Comparison of ENCODE assay signal across 2 cellular contexts in genomic region chr3:177321819-177322218, GRCh38.
A peak's percentile ranks its signal among the peaks of the same experiment; 100 is the strongest.
TF ChIP-seq lines count a peak whose summit lies in the region.

No MANE protein-coding gene starts in this region.

TF ChIP-seq in GM12878, 131 proteins besides CTCF, POLR2A, EP300 and RAD21:
- TF ChIP-seq, protein P1, sequence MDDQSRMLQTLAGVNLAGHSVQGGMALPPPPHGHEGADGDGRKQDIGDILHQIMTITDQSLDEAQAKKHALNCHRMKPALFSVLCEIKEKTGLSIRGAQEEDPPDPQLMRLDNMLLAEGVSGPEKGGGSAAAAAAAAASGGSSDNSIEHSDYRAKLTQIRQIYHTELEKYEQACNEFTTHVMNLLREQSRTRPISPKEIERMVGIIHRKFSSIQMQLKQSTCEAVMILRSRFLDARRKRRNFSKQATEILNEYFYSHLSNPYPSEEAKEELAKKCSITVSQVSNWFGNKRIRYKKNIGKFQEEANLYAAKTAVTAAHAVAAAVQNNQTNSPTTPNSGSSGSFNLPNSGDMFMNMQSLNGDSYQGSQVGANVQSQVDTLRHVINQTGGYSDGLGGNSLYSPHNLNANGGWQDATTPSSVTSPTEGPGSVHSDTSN (IDR thresholded peaks at IDR 0.05; ENCODE audit: insufficient replicate concordance, low read depth, low read length) = no peak
- 0 out of 2 replicates have a peak, but pooled peaks have one; percentile 4 for TF ChIP-seq SPI1 (IDR thresholded peaks at IDR 0.05; ENCODE audit: borderline replicate concordance, insufficient read depth, low read depth, low read length)

TF ChIP-seq in neural cell, 6 proteins besides CTCF, POLR2A, EP300 and RAD21 (continued from another document):
- TF ChIP-seq TAF1 (IDR thresholded peaks at IDR 0.05; ENCODE audit: low read depth) (no peak), SMC3 (conservative IDR thresholded peaks at IDR 0.05; ENCODE audit: poor library complexity) (no peak), EZH2 (IDR thresholded peaks at IDR 0.05; ENCODE audit: borderline replicate concordance, insufficient read depth, low read length, poor library complexity, severe bottlenecking) (no peak), MXI1 (conservative IDR thresholded peaks at IDR 0.05; ENCODE audit: poor library complexity, severe bottlenecking) (no peak)
- TF ChIP-seq, protein P2, sequence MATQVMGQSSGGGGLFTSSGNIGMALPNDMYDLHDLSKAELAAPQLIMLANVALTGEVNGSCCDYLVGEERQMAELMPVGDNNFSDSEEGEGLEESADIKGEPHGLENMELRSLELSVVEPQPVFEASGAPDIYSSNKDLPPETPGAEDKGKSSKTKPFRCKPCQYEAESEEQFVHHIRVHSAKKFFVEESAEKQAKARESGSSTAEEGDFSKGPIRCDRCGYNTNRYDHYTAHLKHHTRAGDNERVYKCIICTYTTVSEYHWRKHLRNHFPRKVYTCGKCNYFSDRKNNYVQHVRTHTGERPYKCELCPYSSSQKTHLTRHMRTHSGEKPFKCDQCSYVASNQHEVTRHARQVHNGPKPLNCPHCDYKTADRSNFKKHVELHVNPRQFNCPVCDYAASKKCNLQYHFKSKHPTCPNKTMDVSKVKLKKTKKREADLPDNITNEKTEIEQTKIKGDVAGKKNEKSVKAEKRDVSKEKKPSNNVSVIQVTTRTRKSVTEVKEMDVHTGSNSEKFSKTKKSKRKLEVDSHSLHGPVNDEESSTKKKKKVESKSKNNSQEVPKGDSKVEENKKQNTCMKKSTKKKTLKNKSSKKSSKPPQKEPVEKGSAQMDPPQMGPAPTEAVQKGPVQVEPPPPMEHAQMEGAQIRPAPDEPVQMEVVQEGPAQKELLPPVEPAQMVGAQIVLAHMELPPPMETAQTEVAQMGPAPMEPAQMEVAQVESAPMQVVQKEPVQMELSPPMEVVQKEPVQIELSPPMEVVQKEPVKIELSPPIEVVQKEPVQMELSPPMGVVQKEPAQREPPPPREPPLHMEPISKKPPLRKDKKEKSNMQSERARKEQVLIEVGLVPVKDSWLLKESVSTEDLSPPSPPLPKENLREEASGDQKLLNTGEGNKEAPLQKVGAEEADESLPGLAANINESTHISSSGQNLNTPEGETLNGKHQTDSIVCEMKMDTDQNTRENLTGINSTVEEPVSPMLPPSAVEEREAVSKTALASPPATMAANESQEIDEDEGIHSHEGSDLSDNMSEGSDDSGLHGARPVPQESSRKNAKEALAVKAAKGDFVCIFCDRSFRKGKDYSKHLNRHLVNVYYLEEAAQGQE (IDR thresholded peaks at IDR 0.05; ENCODE audit: borderline replicate concordance) = no peak
